ENCODE assay signal across 1 cellular context in genomic region chr11:76181371-76181770, GRCh38.
TF ChIP-seq lines count a peak whose summit lies in the region.

No MANE protein-coding gene starts in this region.

TF ChIP-seq in WTC11, 78 proteins besides CTCF, POLR2A, EP300 and RAD21 (continued from another document):
- TF ChIP-seq SOX15 (CRISPR knock-in tag; IDR thresholded peaks at IDR 0.05), result no peak
- no peak for TF ChIP-seq TCF7 (CRISPR knock-in tag; IDR thresholded peaks at IDR 0.05; ENCODE audit: low read depth)
- TF ChIP-seq ATF2 (CRISPR knock-in tag; IDR thresholded peaks at IDR 0.05; ENCODE audit: borderline replicate concordance, low read depth), result no peak
- TF ChIP-seq NFATC4 (CRISPR knock-in tag; IDR thresholded peaks at IDR 0.05), result no peak
- TF ChIP-seq RELA (CRISPR knock-in tag; IDR thresholded peaks at IDR 0.05; ENCODE audit: borderline replicate concordance), result no peak
- no peak for TF ChIP-seq ZNF263 (CRISPR knock-in tag; IDR thresholded peaks at IDR 0.05; ENCODE audit: low read depth)
- no peak for TF ChIP-seq ZNF423 (CRISPR knock-in tag; IDR thresholded peaks at IDR 0.05)
- TF ChIP-seq, protein P1, sequence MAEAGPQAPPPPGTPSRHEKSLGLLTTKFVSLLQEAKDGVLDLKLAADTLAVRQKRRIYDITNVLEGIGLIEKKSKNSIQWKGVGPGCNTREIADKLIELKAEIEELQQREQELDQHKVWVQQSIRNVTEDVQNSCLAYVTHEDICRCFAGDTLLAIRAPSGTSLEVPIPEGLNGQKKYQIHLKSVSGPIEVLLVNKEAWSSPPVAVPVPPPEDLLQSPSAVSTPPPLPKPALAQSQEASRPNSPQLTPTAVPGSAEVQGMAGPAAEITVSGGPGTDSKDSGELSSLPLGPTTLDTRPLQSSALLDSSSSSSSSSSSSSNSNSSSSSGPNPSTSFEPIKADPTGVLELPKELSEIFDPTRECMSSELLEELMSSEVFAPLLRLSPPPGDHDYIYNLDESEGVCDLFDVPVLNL (CRISPR knock-in tag; IDR thresholded peaks at IDR 0.05; ENCODE audit: borderline replicate concordance, low read depth), result no peak
- TF ChIP-seq ZNF219 (CRISPR knock-in tag; IDR thresholded peaks at IDR 0.05; ENCODE audit: borderline replicate concordance), result no peak
